ENCODE assay signal across 9 cellular contexts in the genomic region with DNA sequence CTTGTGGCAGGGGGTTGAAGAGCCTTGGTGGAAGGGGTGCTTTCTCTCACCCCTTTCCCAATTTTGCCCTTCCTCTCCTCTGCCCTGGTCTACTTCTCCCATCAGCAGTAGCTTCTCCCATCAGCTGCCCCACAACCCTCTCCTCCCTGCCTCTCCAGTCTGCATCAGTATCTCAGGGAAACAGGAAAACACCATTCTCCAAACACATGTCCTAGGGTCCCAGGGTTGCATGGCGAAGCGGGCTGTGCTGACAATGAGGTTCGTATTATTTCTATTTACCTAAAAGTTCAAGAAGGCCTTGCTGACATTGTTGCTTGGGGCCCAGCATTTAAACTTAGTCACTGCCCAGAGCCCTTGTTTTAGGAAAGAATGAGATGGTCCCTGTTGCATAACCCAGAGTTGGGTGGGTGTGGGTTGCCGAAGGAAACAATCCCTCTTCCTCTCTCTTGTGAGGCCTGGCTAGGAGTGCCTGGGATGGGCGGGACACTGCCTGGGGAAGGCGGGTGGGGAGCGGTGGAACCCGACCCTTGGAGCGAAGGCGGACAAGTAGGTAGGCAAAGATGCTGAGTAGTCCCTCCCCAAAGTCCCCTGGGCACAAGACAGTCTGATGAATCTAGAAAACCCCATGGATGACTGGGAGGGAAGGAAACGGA. TPM values are rescaled to one million over a fixed set of nuclear protein-coding genes. Genes with fewer than 3 reads are reported as not detected.
DNase-seq lines count a peak whose midpoint lies in the region; ATAC-seq and TF ChIP-seq lines count a peak whose summit lies in the region.
"Had no signal": no experiment of that assay in that cellular context is flagged by ENCODE, and none has a peak within 500 bp of the region (broad histone marks: within the 10 kb centered on the region; RNA-seq: fewer than 3 reads in every experiment).

No MANE protein-coding gene starts in this region.

- no peaks in the 10 kb centered on the region for H3K79me2 ChIP-seq in GM23338 (replicated peaks; ENCODE audit: insufficient read depth)

- H3K27me3 ChIP-seq in GM23338 (ENCODE audit: insufficient read depth), result peaks cover 26% of the 10 kb centered on the region
- H3K27me3 ChIP-seq in right atrium auricular region, result no peaks in the 10 kb centered on the region
- no peaks in the 10 kb centered on the region for H3K27me3 ChIP-seq in skeletal muscle satellite cell (ENCODE audit: control insufficient read depth, insufficient read depth, low read length)

- CTCF ChIA-PET in activated CD4-positive, alpha-beta T cell treated with anti-CD3 and anti-CD28 coated beads for 36 hours (lab: Charles Lee), result interaction anchor here (0.5 to 3.4 kb wide), 5 partner anchors 9 to 249 kb away, joined by 3 to 11 read pairs (median 3); partner anchors contain the start of gene SPRYD3

- no peak overlapping the region for H3K27ac Mint-ChIP-seq in GM23338
- H3K27ac Mint-ChIP-seq in activated CD4-positive, alpha-beta T cell treated with anti-CD3 and anti-CD28 coated beads for 36 hours, result no peak overlapping the region

- H3K4me2 ChIP-seq in GM23338, result peak overlapping the region; percentile 100
- peak overlapping the region; percentile 84 for H3K4me2 ChIP-seq in skeletal muscle satellite cell (ENCODE audit: low read length)

- TF ChIP-seq CTCF in GM23338 (conservative IDR thresholded peaks at IDR 0.05; ENCODE audit: low read depth in 2 of 2), result no peak
- TF ChIP-seq CTCF in right atrium auricular region (IDR thresholded peaks at IDR 0.05), result no peak

- H3K27me3 Mint-ChIP-seq in GM23338 (ENCODE audit: insufficient read depth, low read depth, poor library complexity), result peaks cover 34% of the 10 kb centered on the region
- peaks cover 14% of the 10 kb centered on the region for H3K27me3 Mint-ChIP-seq in activated CD4-positive, alpha-beta T cell treated with anti-CD3 and anti-CD28 coated beads for 36 hours

- H3K4me3 ChIP-seq in GM23338, result peak overlapping the region; percentile 96
- H3K4me3 ChIP-seq in right atrium auricular region, result peak overlapping the region in 1 of 2 donors; percentile 69
- peak overlapping the region; percentile 83 for H3K4me3 ChIP-seq in skeletal muscle satellite cell (ENCODE audit: low read length)

- DNase-seq in GM23338 (ENCODE audit: low spot score) (peak; percentile 58), right atrium auricular region (ENCODE audit: low spot score) (peak; percentile 92), foreskin melanocyte (no peak), NCI-H128 (lab: John Stamatoyannopoulos, UW; ENCODE audit: unreplicated experiment) (no peak)
- peak; percentile 44 for DNase-seq in activated CD8-positive, alpha-beta memory T cell treated with anti-CD3 and anti-CD28 coated beads, Interleukin-2, amount 50 U/mL, for 48 hours
- DNase-seq in activated CD4-positive, alpha-beta T cell treated with anti-CD3 and anti-CD28 coated beads for 36 hours, result no peak
- DNase-seq in stimulated activated CD4-positive, alpha-beta T cell treated with anti-CD3 and anti-CD28 coated beads, Interleukin-12 subunit alpha, Interleukin-12 subunit beta, amount 100 ng/mL, for 4 hours, result no peak
- DNase-seq: stimulated activated CD8-positive, alpha-beta memory T cell treated with anti-CD3 and anti-CD28 coated beads, Interleukin-4, amount 100 ng/mL, for 48 hours had no signal

- peak; percentile 24 for ATAC-seq in GM23338
- ATAC-seq in activated CD4-positive, alpha-beta T cell treated with anti-CD3 and anti-CD28 coated beads for 36 hours, result no peak

- H3K9me3 Mint-ChIP-seq in GM23338, result no peaks in the 10 kb centered on the region
- no peaks in the 10 kb centered on the region for H3K9me3 Mint-ChIP-seq in activated CD4-positive, alpha-beta T cell treated with anti-CD3 and anti-CD28 coated beads for 36 hours (ENCODE audit: low read depth)

- no peaks in the 10 kb centered on the region for H3K9me2 ChIP-seq in GM23338 (ENCODE audit: insufficient read depth)

- H2AFZ ChIP-seq in GM23338, result peak overlapping the region; percentile 95

- POLR2A ChIA-PET in activated CD4-positive, alpha-beta T cell treated with anti-CD3 and anti-CD28 coated beads for 36 hours (lab: Charles Lee), result no interaction called here

- no peak overlapping the region for H3K9ac ChIP-seq in skeletal muscle satellite cell (ENCODE audit: low read depth, low read length)

- peak overlapping the region; percentile 89 for H3K4me3 Mint-ChIP-seq in GM23338
- no peak overlapping the region for H3K4me3 Mint-ChIP-seq in activated CD4-positive, alpha-beta T cell treated with anti-CD3 and anti-CD28 coated beads for 36 hours

- no peak overlapping the region for H3K27ac ChIP-seq in GM23338 (ENCODE audit: low read depth)
- H3K27ac ChIP-seq in right atrium auricular region, result peak overlapping the region; percentile 83 to 95

- H3K36me3 ChIP-seq in GM23338 (ENCODE audit: insufficient read depth), result no peaks in the 10 kb centered on the region
- H3K36me3 ChIP-seq in right atrium auricular region, result peaks cover 7% of the 10 kb centered on the region
- peaks cover 8% of the 10 kb centered on the region for H3K36me3 ChIP-seq in skeletal muscle satellite cell (ENCODE audit: insufficient read depth, low read length)

- H3K4me1 ChIP-seq in GM23338 (ENCODE audit: insufficient read depth) (peaks cover 26% of the 10 kb centered on the region), right atrium auricular region (peaks cover 0 to 38% of the 10 kb centered on the region in 2 donors), skeletal muscle satellite cell (ENCODE audit: control insufficient read depth, insufficient read depth, low read length) (peaks cover 39% of the 10 kb centered on the region)

- H3F3A ChIP-seq in GM23338 (replicated peaks; ENCODE audit: low read depth), result peaks cover 23% of the 10 kb centered on the region

- peaks cover 35% of the 10 kb centered on the region for H3K4me1 Mint-ChIP-seq in GM23338
- H3K4me1 Mint-ChIP-seq in activated CD4-positive, alpha-beta T cell treated with anti-CD3 and anti-CD28 coated beads for 36 hours, result peaks cover 22% of the 10 kb centered on the region

- H3K36me3 Mint-ChIP-seq in GM23338 (ENCODE audit: low read depth), result no peaks in the 10 kb centered on the region; the same call in 2 of the 3 replicates
- H3K36me3 Mint-ChIP-seq in activated CD4-positive, alpha-beta T cell treated with anti-CD3 and anti-CD28 coated beads for 36 hours (ENCODE audit: low read depth), result no peaks in the 10 kb centered on the region

- H3K9me3 ChIP-seq in right atrium auricular region, result no peaks in the 10 kb centered on the region
- no peaks in the 10 kb centered on the region for H3K9me3 ChIP-seq in skeletal muscle satellite cell (replicated peaks; ENCODE audit: low read length)

- no peaks in the 10 kb centered on the region for H4K20me1 ChIP-seq in GM23338 (replicated peaks; ENCODE audit: insufficient read depth)

- intact Hi-C loops in activated CD4-positive, alpha-beta T cell treated with anti-CD3 and anti-CD28 coated beads for 36 hours (cut with DNase I, micrococcal nuclease), result no loop called here

RNA-seq across cellular contexts. Expression of gene IGFBP6, which starts 1.3 kb away (rescaled TPM):
- total RNA-seq in GM23338 (2014; rRNA removed; shearing (Covaris generic)), result 14.1 and 16.6 TPM in 2 replicates
- polyA plus RNA-seq in GM23338 (2016; fragmentation: Nextera tagmentation; extraction: Ambion mirVana), result 14.7 and 17.6 TPM in 2 replicates
- 100 to 1,000 TPM in 1 of 2 donors, 10 to 100 TPM in 1; 99.0 to 358 TPM for total RNA-seq in right atrium auricular region
- 603 and 918 TPM in 2 replicates for total RNA-seq in skeletal muscle satellite cell (2012; rRNA removed)
- 1 to 10 TPM; 1.3 to 2.4 TPM for total RNA-seq in activated CD4-positive, alpha-beta T cell treated with anti-CD3 and anti-CD28 coated beads for 36 hours

RNA-seq across cellular contexts. Expression of gene SOAT2, which starts 7.1 kb away (rescaled TPM):
- not detected in 2 replicates for total RNA-seq in GM23338 (2014; rRNA removed; shearing (Covaris generic))
- polyA plus RNA-seq in GM23338 (2016; fragmentation: Nextera tagmentation; extraction: Ambion mirVana), result not detected in 2 replicates
- not detected for total RNA-seq in right atrium auricular region
- total RNA-seq in skeletal muscle satellite cell (2012; rRNA removed), result 0.44 TPM in 1 of 2 replicates, not detected in the other
- total RNA-seq in activated CD4-positive, alpha-beta T cell treated with anti-CD3 and anti-CD28 coated beads for 36 hours, result under 1 TPM; 0.57 to 0.79 TPM

RNA-seq across cellular contexts. Expression of gene SPRYD3, which starts 17.0 kb away (rescaled TPM):
- 4.7 and 5.4 TPM in 2 replicates for total RNA-seq in GM23338 (2014; rRNA removed; shearing (Covaris generic))
- polyA plus RNA-seq in GM23338 (2016; fragmentation: Nextera tagmentation; extraction: Ambion mirVana), result 3.4 and 4.3 TPM in 2 replicates
- 10 to 100 TPM; 33.5 to 64.5 TPM for total RNA-seq in right atrium auricular region
- 23.4 and 29.4 TPM in 2 replicates for total RNA-seq in skeletal muscle satellite cell (2012; rRNA removed)
- 10 to 100 TPM; 13.7 to 18.2 TPM for total RNA-seq in activated CD4-positive, alpha-beta T cell treated with anti-CD3 and anti-CD28 coated beads for 36 hours

RNA-seq across cellular contexts. Expression of gene TNS2, which starts 46.4 kb away (rescaled TPM):
- total RNA-seq in GM23338 (2014; rRNA removed; shearing (Covaris generic)), result 5.7 and 6.9 TPM in 2 replicates
- 1.5 and 1.8 TPM in 2 replicates for polyA plus RNA-seq in GM23338 (2016; fragmentation: Nextera tagmentation; extraction: Ambion mirVana)
- total RNA-seq in right atrium auricular region, result 100 to 1,000 TPM in 1 of 2 donors, 10 to 100 TPM in 1; 76.2 to 153 TPM
- 67.9 and 70.8 TPM in 2 replicates for total RNA-seq in skeletal muscle satellite cell (2012; rRNA removed)
- 1 to 10 TPM in 1 of 2 experiments, under 1 TPM in 1; 0.77 to 2.4 TPM for total RNA-seq in activated CD4-positive, alpha-beta T cell treated with anti-CD3 and anti-CD28 coated beads for 36 hours

Comparison
In these comparisons a context has a peak if more than half of its experiments do, and no peak if none do; other contexts are left out.
1. DNase-seq: peak in GM23338 (single experiment), activated CD8-positive, alpha-beta memory T cell treated with anti-CD3 and anti-CD28 coated beads, Interleukin-2, amount 50 U/mL, for 48 hours (single experiment) and right atrium auricular region (single experiment); none in activated CD4-positive, alpha-beta T cell treated with anti-CD3 and anti-CD28 coated beads for 36 hours (single experiment), foreskin melanocyte (single experiment), NCI-H128 (single experiment) and stimulated activated CD4-positive, alpha-beta T cell treated with anti-CD3 and anti-CD28 coated beads, Interleukin-12 subunit alpha, Interleukin-12 subunit beta, amount 100 ng/mL, for 4 hours (single experiment).